Comparison of ENCODE assay signal across 9 cellular contexts in the genomic region with DNA sequence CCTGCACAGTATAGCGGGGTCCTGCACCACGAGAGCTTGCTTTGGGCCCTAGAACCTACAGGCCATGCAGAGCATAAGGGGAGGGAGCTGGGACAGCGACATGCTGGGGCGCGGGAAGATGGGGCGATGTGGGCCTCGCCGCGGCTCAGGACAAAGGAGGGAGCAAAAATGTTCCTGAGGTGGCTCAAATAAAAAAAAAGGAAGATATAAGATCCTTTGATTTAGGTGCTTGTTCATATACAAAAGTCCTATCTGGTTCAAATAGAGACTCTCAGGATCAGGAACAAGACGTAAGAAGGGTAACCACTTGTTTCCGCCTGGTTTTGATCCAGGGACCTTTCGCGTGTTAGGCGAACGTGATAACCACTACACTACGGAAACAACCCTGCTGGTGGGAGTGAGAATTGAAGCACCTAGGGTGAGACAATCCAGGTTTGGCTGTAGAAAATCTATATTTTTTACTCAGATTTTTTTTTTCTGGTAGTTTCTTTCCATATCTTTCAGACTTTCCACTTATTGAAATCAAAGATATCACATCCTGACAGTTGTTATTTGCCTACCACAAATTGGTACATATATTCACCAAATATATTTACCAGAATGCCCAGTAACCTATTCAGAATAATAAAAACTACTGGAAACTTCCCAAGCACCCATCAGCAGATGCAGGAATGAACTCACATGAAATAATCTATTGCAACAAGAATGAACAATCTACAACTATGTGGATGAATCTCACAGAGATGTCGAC.
DNase-seq lines count a peak whose midpoint lies in the region; ATAC-seq, FAIRE-seq and TF ChIP-seq lines count a peak whose summit lies in the region.
"Had no signal": no experiment of that assay in that cellular context is flagged by ENCODE, and none has a peak within 500 bp of the region (broad histone marks: within the 10 kb centered on the region; RNA-seq: fewer than 3 reads in every experiment).

No MANE protein-coding gene starts in this region.

- H3K27me3 ChIP-seq in tibial artery: peaks cover 0 to 25% of the 10 kb centered on the region in 2 donors

- no peaks in the 10 kb centered on the region for H3K9me3 ChIP-seq in mesodermal cell (ENCODE audit: control insufficient read depth, low read length)
- H3K9me3 ChIP-seq in tibial artery: peaks cover 0 to 15% (median 0%) of the 10 kb centered on the region in 3 donors

- H3K36me3 ChIP-seq in mesodermal cell (ENCODE audit: control insufficient read depth, insufficient read depth, low read length) (no peaks in the 10 kb centered on the region), tibial artery (no peaks in the 10 kb centered on the region)

- ATAC-seq in GM18517 (IDR thresholded peaks at IDR 0.05; ENCODE audit: unreplicated experiment) (no peak), HG03565 (IDR thresholded peaks at IDR 0.05; ENCODE audit: unreplicated experiment) (no peak)

- 9 to 10% methylated on average over 9 to 11 of the region's 17 CpGs for WGBS in mesodermal cell (ENCODE audit: insufficient coverage in 2 of 2), 2 experiments

- H3K4me1 ChIP-seq in mesodermal cell (ENCODE audit: control insufficient read depth, insufficient read depth, low read length, poor library complexity, severe bottlenecking) (no peaks in the 10 kb centered on the region), tibial artery (no peaks in the 10 kb centered on the region)

- intact Hi-C loops in tibial artery (cut with DNase I; ENCODE audit: low total_unique reads): no loop called here

- no peak for TF ChIP-seq CTCF in tibial artery (IDR thresholded peaks at IDR 0.05)

- peak; percentile 45 for FAIRE-seq in GM18507 (lab: Jason Lieb, UNC)

- peak overlapping the region; percentile 46 for H3K4me3 ChIP-seq in mesodermal cell (ENCODE audit: extremely low read depth, insufficient read depth, low read length, poor library complexity, severe bottlenecking)
- H3K4me3 ChIP-seq in tibial artery: no peak overlapping the region

- DNase-seq in ACHN (peak; percentile 80), GM18507 (ENCODE audit: extremely low spot score, insufficient read length, low read depth) (no peak), NCI-H460 (ENCODE audit: extremely low read depth, low read depth) (peak; percentile 75), tibial artery (no peak)
- DNase-seq in activated naive CD8-positive, alpha-beta T cell treated with anti-CD3 and anti-CD28 coated beads, Interleukin-2, amount 50 U/mL, for 16 hours (ENCODE audit: low read depth, low spot score): peak; percentile 17
- DNase-seq: left cardiac atrium had no signal

- H3K27ac ChIP-seq in mesodermal cell (ENCODE audit: low read depth, low read length, severe bottlenecking) (no peak overlapping the region), tibial artery (no peak overlapping the region)

- in situ Hi-C loops in ACHN (cut with HindIII; ENCODE audit: low pct_ligation_motif_present, low pct_unique_long_range_greater_than_20kb, low sequenced_read_pairs): no loop called here

Comparison
In these comparisons a context has a peak if more than half of its experiments do, and no peak if none do; other contexts are left out.
1. DNase-seq: peak in ACHN (single experiment), NCI-H460 (single experiment) and activated naive CD8-positive, alpha-beta T cell treated with anti-CD3 and anti-CD28 coated beads, Interleukin-2, amount 50 U/mL, for 16 hours (single experiment); none in GM18507 (single experiment) and tibial artery (0 of 2).